Comparison of ENCODE assay signal across 14 cellular contexts in genomic region chr13:51364404-51365008, GRCh38. TPM values are rescaled to one million over a fixed set of nuclear protein-coding genes. Genes with fewer than 3 reads are reported as not detected.
DNase-seq lines count a peak whose midpoint lies in the region; ATAC-seq and TF ChIP-seq lines count a peak whose summit lies in the region.
"Had no signal": no experiment of that assay in that cellular context is flagged by ENCODE, and none has a peak within 500 bp of the region (broad histone marks: within the 10 kb centered on the region; RNA-seq: fewer than 3 reads in every experiment).

No MANE protein-coding gene starts in this region.

- no peak overlapping the region for H3K4me3 Mint-ChIP-seq in activated CD8-positive, alpha-beta T cell treated with anti-CD3 and anti-CD28 coated beads for 36 hours
- H3K4me3 Mint-ChIP-seq in activated CD8-positive, alpha-beta T cell treated with anti-CD3 and anti-CD28 coated beads, Interleukin-2, amount 10 ng/mL, durations not matched to agents 7 days and 5 days: no peak overlapping the region
- H3K4me3 Mint-ChIP-seq: activated T-cell treated with anti-CD3 and anti-CD28 coated beads, Interleukin-2, amount 50 U/mL, for 4 hours; naive B cell had no signal

- intact Hi-C loops in activated CD8-positive, alpha-beta T cell treated with anti-CD3 and anti-CD28 coated beads for 36 hours (cut with micrococcal nuclease): no loop called here

- TF ChIP-seq CTCF in activated CD8-positive, alpha-beta T cell treated with anti-CD3 and anti-CD28 coated beads for 36 hours (IDR thresholded peaks at IDR 0.05): no peak
- TF ChIP-seq CTCF in fibroblast of mammary gland (conservative IDR thresholded peaks at IDR 0.05; ENCODE audit: control insufficient read depth, insufficient read depth, low read depth, low read length): no peak
- TF ChIP-seq CTCF in GM10266 (IDR thresholded peaks at IDR 0.05; ENCODE audit: control insufficient read depth, insufficient read depth, low read depth, missing control alignments): no peak

- DNase-seq in activated CD8-positive, alpha-beta T cell treated with anti-CD3 and anti-CD28 coated beads for 36 hours: no peak
- DNase-seq in activated CD8-positive, alpha-beta T cell treated with anti-CD3 and anti-CD28 coated beads, Interleukin-2, amount 10 ng/mL, durations not matched to agents 7 days and 5 days: no peak
- peak; percentile 57 for DNase-seq in RPMI7951 (ENCODE audit: low read depth)
- DNase-seq in fibroblast of mammary gland (ENCODE audit: low read depth): peak; percentile 57
- DNase-seq in skeletal muscle cell (ENCODE audit: low read depth): peak; percentile 22
- no peak for DNase-seq in GM19240 (ENCODE audit: insufficient read length, low spot score)
- no peak for DNase-seq in GM10266 (ENCODE audit: extremely low spot score)
- DNase-seq in stimulated activated CD4-positive, alpha-beta T cell treated with anti-CD3 and anti-CD28 coated beads, Interleukin-1b, Interleukin-23, amount 100 ng/mL, for 48 hours: no peak
- DNase-seq: 8988T; activated T-cell treated with anti-CD3 and anti-CD28 coated beads, Interleukin-2, amount 50 U/mL, for 4 hours; naive B cell; NCI-H446 had no signal

- peaks cover 14% of the 10 kb centered on the region for H3K4me1 Mint-ChIP-seq in activated CD8-positive, alpha-beta T cell treated with anti-CD3 and anti-CD28 coated beads for 36 hours (ENCODE audit: low read depth)
- H3K4me1 Mint-ChIP-seq in activated CD8-positive, alpha-beta T cell treated with anti-CD3 and anti-CD28 coated beads, Interleukin-2, amount 10 ng/mL, durations not matched to agents 7 days and 5 days (ENCODE audit: low read depth): peaks cover 5% of the 10 kb centered on the region
- H3K4me1 Mint-ChIP-seq: naive B cell had no signal

- POLR2A ChIA-PET in activated CD8-positive, alpha-beta T cell treated with anti-CD3 and anti-CD28 coated beads for 36 hours (lab: Charles Lee): no interaction called here
- POLR2A ChIA-PET in activated CD8-positive, alpha-beta T cell treated with anti-CD3 and anti-CD28 coated beads, Interleukin-2, amount 10 ng/mL, durations not matched to agents 7 days and 5 days (lab: Charles Lee): interaction anchor here (0.9 kb wide), 1 partner anchor 89 kb away, joined by 3 read pairs; the partner anchor contains the start of gene INTS6

- H3K4me3 ChIP-seq in fibroblast of mammary gland (ENCODE audit: control insufficient read depth, low read depth, low read length): no peak overlapping the region
- H3K4me3 ChIP-seq in skeletal muscle cell (ENCODE audit: low read depth, low read length): no peak overlapping the region
- H3K4me3 ChIP-seq: thoracic aorta had no signal

- H3K9me3 Mint-ChIP-seq in activated CD8-positive, alpha-beta T cell treated with anti-CD3 and anti-CD28 coated beads for 36 hours: no peaks in the 10 kb centered on the region
- H3K9me3 Mint-ChIP-seq in activated CD8-positive, alpha-beta T cell treated with anti-CD3 and anti-CD28 coated beads, Interleukin-2, amount 10 ng/mL, durations not matched to agents 7 days and 5 days (ENCODE audit: insufficient read depth): no peaks in the 10 kb centered on the region
- H3K9me3 Mint-ChIP-seq: activated T-cell treated with anti-CD3 and anti-CD28 coated beads, Interleukin-2, amount 50 U/mL, for 4 hours; naive B cell had no signal

- H3K27me3 Mint-ChIP-seq in activated CD8-positive, alpha-beta T cell treated with anti-CD3 and anti-CD28 coated beads for 36 hours: no peaks in the 10 kb centered on the region
- H3K27me3 Mint-ChIP-seq in activated CD8-positive, alpha-beta T cell treated with anti-CD3 and anti-CD28 coated beads, Interleukin-2, amount 10 ng/mL, durations not matched to agents 7 days and 5 days (ENCODE audit: low read depth): no peaks in the 10 kb centered on the region
- H3K27me3 Mint-ChIP-seq: naive B cell had no signal

- H3K36me3 Mint-ChIP-seq in activated CD8-positive, alpha-beta T cell treated with anti-CD3 and anti-CD28 coated beads for 36 hours (ENCODE audit: low read depth): peaks cover 40% of the 10 kb centered on the region
- H3K36me3 Mint-ChIP-seq in activated CD8-positive, alpha-beta T cell treated with anti-CD3 and anti-CD28 coated beads, Interleukin-2, amount 10 ng/mL, durations not matched to agents 7 days and 5 days (ENCODE audit: low read depth): peaks cover 52% of the 10 kb centered on the region

- ATAC-seq in activated CD8-positive, alpha-beta T cell treated with anti-CD3 and anti-CD28 coated beads for 36 hours: peak; percentile 47
- ATAC-seq in activated CD8-positive, alpha-beta T cell treated with anti-CD3 and anti-CD28 coated beads, Interleukin-2, amount 10 ng/mL, durations not matched to agents 7 days and 5 days: no peak
- ATAC-seq: activated T-cell treated with anti-CD3 and anti-CD28 coated beads, Interleukin-2, amount 50 U/mL, for 4 hours; sciatic nerve had no signal

- H3K27ac Mint-ChIP-seq in activated CD8-positive, alpha-beta T cell treated with anti-CD3 and anti-CD28 coated beads for 36 hours: peak overlapping the region; percentile 4
- no peak overlapping the region for H3K27ac Mint-ChIP-seq in activated CD8-positive, alpha-beta T cell treated with anti-CD3 and anti-CD28 coated beads, Interleukin-2, amount 10 ng/mL, durations not matched to agents 7 days and 5 days

- CTCF ChIA-PET in activated CD8-positive, alpha-beta T cell treated with anti-CD3 and anti-CD28 coated beads for 36 hours (lab: Charles Lee): interaction anchor here (1.1 kb wide), 1 partner anchor 434 kb away, joined by 3 read pairs; no protein-coding TSS in a partner anchor
- CTCF ChIA-PET in activated CD8-positive, alpha-beta T cell treated with anti-CD3 and anti-CD28 coated beads, Interleukin-2, amount 10 ng/mL, durations not matched to agents 7 days and 5 days (lab: Charles Lee): no interaction called here

RNA-seq across cellular contexts. Expression of gene SERPINE3, which starts 25.0 kb away (rescaled TPM):
- not detected for total RNA-seq in activated CD8-positive, alpha-beta T cell treated with anti-CD3 and anti-CD28 coated beads for 36 hours
- not detected for total RNA-seq in activated CD8-positive, alpha-beta T cell treated with anti-CD3 and anti-CD28 coated beads, Interleukin-2, amount 10 ng/mL, durations not matched to agents 7 days and 5 days
- total RNA-seq in RPMI7951 (2014; rRNA removed; shearing (Covaris generic)): not detected in 2 replicates
- total RNA-seq: activated T-cell treated with anti-CD3 and anti-CD28 coated beads, Interleukin-2, amount 50 U/mL, for 4 hours had no signal

Comparison
In these comparisons a context has a peak if more than half of its experiments do, and no peak if none do; other contexts are left out.
1. DNase-seq: peak in RPMI7951 (single experiment), fibroblast of mammary gland (single experiment) and skeletal muscle cell (single experiment); none in activated CD8-positive, alpha-beta T cell treated with anti-CD3 and anti-CD28 coated beads for 36 hours (single experiment), activated CD8-positive, alpha-beta T cell treated with anti-CD3 and anti-CD28 coated beads, Interleukin-2, amount 10 ng/mL, durations not matched to agents 7 days and 5 days (single experiment), GM19240 (single experiment), GM10266 (single experiment) and stimulated activated CD4-positive, alpha-beta T cell treated with anti-CD3 and anti-CD28 coated beads, Interleukin-1b, Interleukin-23, amount 100 ng/mL, for 48 hours (single experiment).